1 cellular context compared by ENCODE assay signal in genomic region chr7:66681491-66682349, GRCh38.
TF ChIP-seq lines count a peak whose summit lies in the region.

No MANE protein-coding gene starts in this region.

TF ChIP-seq in K562, 482 proteins besides CTCF, POLR2A, EP300 and RAD21 (continued from another document and continues in another):
- TF ChIP-seq ZHX1 (conservative IDR thresholded peaks at IDR 0.05; ENCODE audit: low read length) (no peak), ZBTB43 (CRISPR knock-in tag; IDR thresholded peaks at IDR 0.05) (peak; percentile 62; the same call in 1 of the 2 replicates), BACH1 (tag; IDR thresholded peaks at IDR 0.05) (no peak), ZNF280A (IDR thresholded peaks at IDR 0.05; ENCODE audit: low read depth, partially characterized antibody) (no peak), SMAD2 (IDR thresholded peaks at IDR 0.05; ENCODE audit: low read depth, low read length) (no peak), MGA (IDR thresholded peaks at IDR 0.05) (peak; percentile 72), FOXJ3 (CRISPR knock-in tag; IDR thresholded peaks at IDR 0.05) (no peak), ZNF134 (CRISPR knock-in tag; conservative IDR thresholded peaks at IDR 0.05) (no peak), ZNF561 (CRISPR knock-in tag; conservative IDR thresholded peaks at IDR 0.05) (no peak), IRF2 (CRISPR knock-in tag; IDR thresholded peaks at IDR 0.05) (no peak), ADNP (tag; IDR thresholded peaks at IDR 0.05) (peak; percentile 84), SIX5 (IDR thresholded peaks at IDR 0.05; ENCODE audit: borderline replicate concordance in 1 of 2, insufficient read depth in 1 of 2, low read depth in 1 of 2, low read length in 2 of 2) (no peak), GMEB1 (CRISPR knock-in tag; IDR thresholded peaks at IDR 0.05) (peak; percentile 95), SAFB2 (IDR thresholded peaks at IDR 0.05; ENCODE audit: borderline replicate concordance, low read depth, low read length, severe bottlenecking) (no peak), SNRNP70 (optimal IDR thresholded peaks at IDR 0.05; ENCODE audit: low read depth, low read length) (no peak), NFYB (IDR thresholded peaks at IDR 0.05; ENCODE audit: extremely low read depth, insufficient read length) (no peak), CHD4 (IDR thresholded peaks at IDR 0.05; ENCODE audit: insufficient read depth, insufficient replicate concordance, low read depth, low read length, poor library complexity, severe bottlenecking) (peak; percentile 78), MYNN (IDR thresholded peaks at IDR 0.05) (0 out of 2 replicates have a peak, but pooled peaks have one; percentile 20), MYNN (CRISPR knock-in tag; IDR thresholded peaks at IDR 0.05) (no peak), ZNF507 (tag; conservative IDR thresholded peaks at IDR 0.05) (no peak), KHSRP (IDR thresholded peaks at IDR 0.05) (0 out of 2 replicates have a peak, but pooled peaks have one; percentile 26), NCOA6 (IDR thresholded peaks at IDR 0.05) (no peak), LEF1 (IDR thresholded peaks at IDR 0.05) (no peak; the same call in 1 of the 2 replicates), TFE3 (CRISPR knock-in tag; IDR thresholded peaks at IDR 0.05) (no peak)
